Comparison of ENCODE assay signal across 10 cellular contexts in genomic region chr13:83780201-83780600, GRCh38.
A peak's percentile ranks its signal among the peaks of the same experiment; 100 is the strongest.
DNase-seq lines count a peak whose midpoint lies in the region; ATAC-seq and TF ChIP-seq lines count a peak whose summit lies in the region.
"Had no signal": no experiment of that assay in that cellular context is flagged by ENCODE, and none has a peak within 500 bp of the region (broad histone marks: within the 10 kb centered on the region; RNA-seq: fewer than 3 reads in every experiment).

No MANE protein-coding gene starts in this region.

- no peaks in the 10 kb centered on the region for H3K36me3 Mint-ChIP-seq in activated naive CD8-positive, alpha-beta T cell treated with anti-CD3 and anti-CD28 coated beads, Interleukin-2, amount 50 U/mL, for 24 hours (ENCODE audit: low read depth)
- H3K36me3 Mint-ChIP-seq in activated naive CD4-positive, alpha-beta T cell treated with anti-CD3 and anti-CD28 coated beads, Interleukin-2, amount 50 U/mL, for 72 hours: no peaks in the 10 kb centered on the region

- peak; percentile 52 for ATAC-seq in HG02852 (IDR thresholded peaks at IDR 0.05; ENCODE audit: unreplicated experiment)
- no peak for ATAC-seq in activated naive CD8-positive, alpha-beta T cell treated with anti-CD3 and anti-CD28 coated beads, Interleukin-2, amount 50 U/mL, for 24 hours
- ATAC-seq in activated naive CD4-positive, alpha-beta T cell treated with anti-CD3 and anti-CD28 coated beads, Interleukin-2, amount 50 U/mL, for 72 hours: no peak

- no peaks in the 10 kb centered on the region for H3K4me1 ChIP-seq in suprapubic skin

- TF ChIP-seq EP300 in suprapubic skin (IDR thresholded peaks at IDR 0.05): no peak

- WGBS in suprapubic skin: 74% methylated on average over 6 of the region's 6 CpGs

- CTCF ChIA-PET in BJ (lab: Yijun Ruan, JAX): interaction anchor here (0.9 to 1.5 kb wide), 3 partner anchors 9 to 65 kb away, joined by 3 to 5 read pairs (median 3); no protein-coding TSS in a partner anchor

- H3K36me3 ChIP-seq in BJ (ENCODE audit: control insufficient read depth, insufficient read depth, low read length) (no peaks in the 10 kb centered on the region), suprapubic skin (no peaks in the 10 kb centered on the region)

- peaks cover 3% of the 10 kb centered on the region for H3K9me3 Mint-ChIP-seq in activated naive CD8-positive, alpha-beta T cell treated with anti-CD3 and anti-CD28 coated beads, Interleukin-2, amount 50 U/mL, for 24 hours
- H3K9me3 Mint-ChIP-seq in activated naive CD4-positive, alpha-beta T cell treated with anti-CD3 and anti-CD28 coated beads, Interleukin-2, amount 50 U/mL, for 72 hours: peaks cover 8% of the 10 kb centered on the region in 2 donors

- H3K4me3 ChIP-seq in BJ (ENCODE audit: low read depth, low read length) (no peak overlapping the region), suprapubic skin (no peak overlapping the region)
- H3K4me3 ChIP-seq: SK-N-MC had no signal

- H3K27ac ChIP-seq in suprapubic skin: no peak overlapping the region
- H3K27ac ChIP-seq: SK-N-MC had no signal

- no peak overlapping the region for H3K4me3 Mint-ChIP-seq in activated naive CD8-positive, alpha-beta T cell treated with anti-CD3 and anti-CD28 coated beads, Interleukin-2, amount 50 U/mL, for 24 hours

- POLR2A ChIA-PET in BJ (lab: Charles Lee): no interaction called here

- TF ChIP-seq CTCF in BJ (IDR thresholded peaks at IDR 0.05; ENCODE audit: insufficient read depth, low read depth, low read length) (peak; percentile 39), suprapubic skin (IDR thresholded peaks at IDR 0.05) (no peak)

- H3K4me1 Mint-ChIP-seq in activated naive CD8-positive, alpha-beta T cell treated with anti-CD3 and anti-CD28 coated beads, Interleukin-2, amount 50 U/mL, for 24 hours: no peaks in the 10 kb centered on the region

- H3K27ac Mint-ChIP-seq in activated naive CD8-positive, alpha-beta T cell treated with anti-CD3 and anti-CD28 coated beads, Interleukin-2, amount 50 U/mL, for 24 hours: no peak overlapping the region
- H3K27ac Mint-ChIP-seq in activated naive CD4-positive, alpha-beta T cell treated with anti-CD3 and anti-CD28 coated beads, Interleukin-2, amount 50 U/mL, for 72 hours: no peak overlapping the region

- H3K27me3 ChIP-seq in BJ (ENCODE audit: control insufficient read depth, insufficient read depth, low read length) (no peaks in the 10 kb centered on the region), suprapubic skin (no peaks in the 10 kb centered on the region)

- peaks cover 4% of the 10 kb centered on the region for H3K9me3 ChIP-seq in suprapubic skin

- DNase-seq in BJ (ENCODE audit: low read depth) (no peak), SK-N-DZ (ENCODE audit: low spot score) (peak; percentile 17), iPS DF 19.7 (ENCODE audit: low read depth, low spot score) (peak; percentile 33), suprapubic skin (ENCODE audit: low spot score in 2 of 2) (no peak), NCI-H2196 (lab: John Stamatoyannopoulos, UW; ENCODE audit: unreplicated experiment) (no peak)
- no peak for DNase-seq in activated naive CD8-positive, alpha-beta T cell treated with anti-CD3 and anti-CD28 coated beads, Interleukin-2, amount 50 U/mL, for 24 hours
- no peak for DNase-seq in activated naive CD4-positive, alpha-beta T cell treated with anti-CD3 and anti-CD28 coated beads, Interleukin-2, amount 50 U/mL, for 72 hours (ENCODE audit: low spot score in 2 of 2)
- DNase-seq: aorta had no signal

- no peak for TF ChIP-seq POLR2A in suprapubic skin (IDR thresholded peaks at IDR 0.05)

- no peaks in the 10 kb centered on the region for H3K27me3 Mint-ChIP-seq in activated naive CD8-positive, alpha-beta T cell treated with anti-CD3 and anti-CD28 coated beads, Interleukin-2, amount 50 U/mL, for 24 hours

Comparison
In these comparisons a context has a peak if more than half of its experiments do, and no peak if none do; other contexts are left out.
1. DNase-seq: peak in SK-N-DZ (single experiment) and iPS DF 19.7 (single experiment); none in BJ (single experiment), suprapubic skin (0 of 2), NCI-H2196 (single experiment), activated naive CD8-positive, alpha-beta T cell treated with anti-CD3 and anti-CD28 coated beads, Interleukin-2, amount 50 U/mL, for 24 hours (single experiment) and activated naive CD4-positive, alpha-beta T cell treated with anti-CD3 and anti-CD28 coated beads, Interleukin-2, amount 50 U/mL, for 72 hours (0 of 2).